Comparison of ENCODE assay signal across 24 cellular contexts in genomic region chr1:45038240-45038639, GRCh38. TPM values are rescaled to one million over a fixed set of nuclear protein-coding genes. Genes with fewer than 3 reads are reported as not detected.
A peak's percentile ranks its signal among the peaks of the same experiment; 100 is the strongest.
DNase-seq lines count a peak whose midpoint lies in the region; ATAC-seq, FAIRE-seq and TF ChIP-seq lines count a peak whose summit lies in the region.
"Had no signal": no experiment of that assay in that cellular context is flagged by ENCODE, and none has a peak within 500 bp of the region (broad histone marks: within the 10 kb centered on the region; RNA-seq: fewer than 3 reads in every experiment).

No MANE protein-coding gene starts in this region.

- no peak overlapping the region for H3K9ac ChIP-seq in K562 (ENCODE audit: insufficient read depth in 1 of 2, low read depth in 2 of 2, low read length in 2 of 2)
- H3K9ac ChIP-seq: GM23248 had no signal

- no peaks in the 10 kb centered on the region for H3K9me3 ChIP-seq in K562 (replicated peaks; ENCODE audit: control insufficient read depth, insufficient read depth, low read depth, low read length)
- no peaks in the 10 kb centered on the region for H3K9me3 ChIP-seq in hepatocyte (ENCODE audit: low read depth)
- H3K9me3 ChIP-seq in small intestine (ENCODE audit: control insufficient read depth, low read depth): no peaks in the 10 kb centered on the region
- H3K9me3 ChIP-seq: BE2C had no signal

- peak; percentile 37 for DNase-seq in OCI-M1 (lab: John Stamatoyannopoulos, UW)
- DNase-seq in K562 (ENCODE audit: extremely low read depth in 1 of 4, low spot score in 3 of 4): no peak
- DNase-seq in hepatocyte (ENCODE audit: low spot score): no peak
- peak; percentile 37 for DNase-seq in small intestine
- no peak for DNase-seq in NCI-H187 (lab: John Stamatoyannopoulos, UW)
- DNase-seq in activated CD4-positive, alpha-beta T cell treated with anti-CD3 and anti-CD28 coated beads, Interleukin-2, amount 50 U/mL, for 48 hours: no peak
- DNase-seq in activated CD8-positive, alpha-beta memory T cell treated with anti-CD3 and anti-CD28 coated beads for 24 hours: no peak
- DNase-seq: ACHN; C1 segment of cervical spinal cord; CD4-positive, CD25-positive, alpha-beta regulatory T cell; CD8-positive, alpha-beta memory T cell; COR-L47; DMS 273 treated with DMSO at 0.1 percent for 48 hours; DMS53; HCEC 1CT had no signal

- POLR2A ChIA-PET in K562 (lab: Yijun Ruan, JAX): no interaction called here

- no peak for TF ChIP-seq RAD21 in K562 (CRISPR knock-in tag; conservative IDR thresholded peaks at IDR 0.05 in 1 of 2, IDR thresholded peaks at IDR 0.05 in 1 of 2)

- CTCF ChIA-PET in K562 (lab: Yijun Ruan, JAX; ENCODE audit: low intra/inter-chr PET ratio): no interaction called here

- H4K20me1 ChIP-seq in K562 (replicated peaks; ENCODE audit: control insufficient read depth, insufficient read depth, low read length) (0 out of 2 replicates have a peak, but pooled peaks cover 4% of the 10 kb centered on the region), hepatocyte (ENCODE audit: insufficient read depth, poor library complexity, severe bottlenecking) (no peaks in the 10 kb centered on the region)

- no peak for TF ChIP-seq CTCF in K562 (IDR thresholded peaks at IDR 0.05 in 2 of 3, conservative IDR thresholded peaks at IDR 0.05 in 1 of 3; ENCODE audit: insufficient read depth in 2 of 3, low read depth in 1 of 3, low read length in 3 of 3)
- TF ChIP-seq CTCF in hepatocyte (IDR thresholded peaks at IDR 0.05; ENCODE audit: poor library complexity): no peak

- H3K4me2 ChIP-seq in K562 (ENCODE audit: insufficient read depth, low read length) (peak overlapping the region; percentile 22; the same call in 1 of the 2 replicates), hepatocyte (peak overlapping the region; percentile 6)

- H3K4me1 ChIP-seq in K562 (replicated peaks in 1 of 2; ENCODE audit: control insufficient read depth in 2 of 2, insufficient read depth in 2 of 2, low read length in 2 of 2) (peaks cover 35 to 38% of the 10 kb centered on the region in 2 experiments), hepatocyte (ENCODE audit: insufficient read depth) (peaks cover 4% of the 10 kb centered on the region), small intestine (ENCODE audit: control insufficient read depth in 2 of 2, insufficient read depth in 1 of 2, low read depth in 1 of 2, low read length in 1 of 2) (no peaks in the 10 kb centered on the region)
- H3K4me1 ChIP-seq: BE2C had no signal

- ATAC-seq in K562: no peak

- H3K27ac ChIP-seq in K562 (ENCODE audit: extremely low read depth, low read depth, low read length) (no peak overlapping the region), hepatocyte (no peak overlapping the region), small intestine (ENCODE audit: low read depth in 1 of 2, low read length in 1 of 2) (no peak overlapping the region)
- H3K27ac ChIP-seq: GM23248, HL-60 had no signal

- TF ChIP-seq POLR2A in K562 (conservative IDR thresholded peaks at IDR 0.05): no peak

- in situ Hi-C loops in K562 (cut with MboI): no loop called here

- H2AFZ ChIP-seq in K562 (ENCODE audit: low read depth, low read length) (no peak overlapping the region), hepatocyte (no peak overlapping the region)
- H2AFZ ChIP-seq: GM23248 had no signal

- intact Hi-C loops in K562 (cut with micrococcal nuclease): no loop called here

- H3K27me3 ChIP-seq in K562 (ENCODE audit: control insufficient read depth in 2 of 2, insufficient read depth in 2 of 2, low read length in 2 of 2) (peaks cover 0 to 4% of the 10 kb centered on the region in 2 experiments; a peak in 1 of 5 replicates), hepatocyte (no peaks in the 10 kb centered on the region), small intestine (ENCODE audit: control insufficient read depth in 2 of 2, insufficient read depth in 2 of 2, low read length in 2 of 2) (no peaks in the 10 kb centered on the region)
- H3K27me3 ChIP-seq: BE2C had no signal

- TF ChIP-seq EP300 in K562 (IDR thresholded peaks at IDR 0.05; ENCODE audit: low read length): no peak

- H3K79me2 ChIP-seq in K562 (ENCODE audit: control insufficient read depth, insufficient read depth, low read length) (no peaks in the 10 kb centered on the region), hepatocyte (no peaks in the 10 kb centered on the region)

- 33% methylated on average over 2 of the region's 2 CpGs for WGBS in K562 (ENCODE audit: insufficient coverage, low coverage, missing lambda C conversion rate)
- 85% methylated on average over 2 of the region's 2 CpGs for WGBS in hepatocyte (ENCODE audit: low lambda C conversion rate, missing lambda C conversion rate)
- 53 to 79% (median 59%) methylated on average over 2 of the region's 2 CpGs for WGBS in small intestine, 3 donors

- H3K9me1 ChIP-seq in K562 (ENCODE audit: control insufficient read depth, insufficient read depth, low read length): no peaks in the 10 kb centered on the region

- FAIRE-seq in K562 (lab: Jason Lieb, UNC): no peak
- FAIRE-seq in small intestine (lab: Jason Lieb, UNC): no peak
- FAIRE-seq: A204.1, G401.6, GM12891, GM18507, H54, HTR-8/SVneo had no signal

- H3K9me2 ChIP-seq in hepatocyte (replicated peaks; ENCODE audit: insufficient read depth): no peaks in the 10 kb centered on the region

- H3K4me3 ChIP-seq in K562 (no peak overlapping the region), hepatocyte (no peak overlapping the region), small intestine (ENCODE audit: low read depth in 1 of 2, low read length in 2 of 2) (no peak overlapping the region)
- H3K4me3 ChIP-seq: GM23248 had no signal

- no TSS peak for BruUV-seq in K562 (replicated peaks; lab: Mats Ljungman, UMichigan)

- H3K36me3 ChIP-seq in K562 (ENCODE audit: control insufficient read depth, insufficient read depth, low read length) (no peaks in the 10 kb centered on the region), hepatocyte (replicated peaks; ENCODE audit: insufficient read depth, low read depth) (no peaks in the 10 kb centered on the region), small intestine (ENCODE audit: control insufficient read depth in 2 of 2, insufficient read depth in 2 of 2, low read length in 2 of 2) (peaks cover 0 to 7% of the 10 kb centered on the region in 2 donors)
- H3K36me3 ChIP-seq: BE2C had no signal

RNA-seq across cellular contexts. Expression of gene UROD, which starts 26.2 kb away (rescaled TPM):
- total RNA-seq in K562 (2011; cell fraction: chromatin; rRNA removed; ENCODE audit: low replicate concordance): 626 and 1,262 TPM in 2 replicates
- 1,054 and 1,087 TPM in 2 replicates for total RNA-seq in K562 (2011; cell fraction: nucleolus; rRNA removed)
- 885 and 908 TPM in 2 replicates for total RNA-seq in K562 (2011; cell fraction: nucleoplasm; rRNA removed)
- total RNA-seq in K562 (2014; rRNA removed): 781 and 785 TPM in 2 replicates
- total RNA-seq in K562 (2014; rRNA removed; fragmentation: Illumina TruSeq; extraction: Trizol): 415 and 533 TPM in 2 replicates
- total RNA-seq in K562 (2015; rRNA removed; fragmentation: Illumina TruSeq; extraction: Trizol): 534 and 555 TPM in 2 replicates
- 636 and 644 TPM in 2 replicates for total RNA-seq in K562 (2021)
- 1,018 and 1,100 TPM in 2 replicates for polyA plus RNA-seq in K562 (2011; rRNA removed)
- polyA plus RNA-seq in K562 (2011; cell fraction: cytosol; rRNA removed): 1,522 and 2,076 TPM in 2 replicates
- polyA plus RNA-seq in K562 (2011; cell fraction: nucleus; rRNA removed): 2,252 and 2,347 TPM in 2 replicates
- polyA plus RNA-seq in K562 (2012): 601 and 622 TPM in 2 replicates
- 977 and 1,110 TPM in 2 replicates for polyA plus RNA-seq in K562 (2014; fragmentation: Illumina TruSeq; extraction: Trizol)
- polyA plus RNA-seq in K562 (2014; fragmentation: Nextera tagmentation; extraction: Ambion mirVana): 1,000 to 10,000 TPM; 2,545 to 2,933 TPM
- 1,156 and 1,201 TPM in 2 replicates for polyA plus RNA-seq in K562 (2014; rRNA removed)
- polyA minus RNA-seq in K562 (2011; rRNA and poly(A)+ RNA removed): 505 and 658 TPM in 2 replicates
- polyA minus RNA-seq in K562 (2011; cell fraction: cytosol; rRNA and poly(A)+ RNA removed): 286 and 319 TPM in 2 replicates
- 356 and 526 TPM in 2 replicates for polyA minus RNA-seq in K562 (2011; cell fraction: nucleus; rRNA and poly(A)+ RNA removed)
- 77.1 and 91.8 TPM in 2 replicates for total RNA-seq in hepatocyte
- 152 and 167 TPM in 2 replicates for polyA plus RNA-seq in hepatocyte
- 10 to 100 TPM; 52.1 to 85.4 (median 80.8) TPM for polyA plus RNA-seq in small intestine

RNA-seq across cellular contexts. Expression of gene HECTD3, which starts 27.1 kb away (rescaled TPM):
- total RNA-seq in K562 (2011; cell fraction: chromatin; rRNA removed; ENCODE audit: low replicate concordance): 71.0 and 140 TPM in 2 replicates
- 70.4 and 73.5 TPM in 2 replicates for total RNA-seq in K562 (2011; cell fraction: nucleolus; rRNA removed)
- 74.3 and 95.3 TPM in 2 replicates for total RNA-seq in K562 (2011; cell fraction: nucleoplasm; rRNA removed)
- total RNA-seq in K562 (2014; rRNA removed): 18.9 and 24.5 TPM in 2 replicates
- 12.4 and 15.0 TPM in 2 replicates for total RNA-seq in K562 (2014; rRNA removed; fragmentation: Illumina TruSeq; extraction: Trizol)
- total RNA-seq in K562 (2015; rRNA removed; fragmentation: Illumina TruSeq; extraction: Trizol): 15.3 and 16.9 TPM in 2 replicates
- 50.7 and 50.8 TPM in 2 replicates for total RNA-seq in K562 (2021)
- polyA plus RNA-seq in K562 (2011; rRNA removed): 37.8 and 45.2 TPM in 2 replicates
- 50.2 and 64.7 TPM in 2 replicates for polyA plus RNA-seq in K562 (2011; cell fraction: cytosol; rRNA removed)
- polyA plus RNA-seq in K562 (2011; cell fraction: nucleus; rRNA removed): 125 TPM in 2 replicates
- polyA plus RNA-seq in K562 (2012): 41.1 and 54.2 TPM in 2 replicates
- 42.2 and 43.9 TPM in 2 replicates for polyA plus RNA-seq in K562 (2014; fragmentation: Illumina TruSeq; extraction: Trizol)
- 1 to 10 TPM; 6.3 to 9.8 TPM for polyA plus RNA-seq in K562 (2014; fragmentation: Nextera tagmentation; extraction: Ambion mirVana)
- polyA plus RNA-seq in K562 (2014; rRNA removed): 32.4 and 42.2 TPM in 2 replicates
- polyA minus RNA-seq in K562 (2011; rRNA and poly(A)+ RNA removed): 50.3 and 71.9 TPM in 2 replicates
- 28.9 and 35.3 TPM in 2 replicates for polyA minus RNA-seq in K562 (2011; cell fraction: cytosol; rRNA and poly(A)+ RNA removed)
- polyA minus RNA-seq in K562 (2011; cell fraction: nucleus; rRNA and poly(A)+ RNA removed): 21.5 and 27.9 TPM in 2 replicates
- 27.1 and 27.6 TPM in 2 replicates for total RNA-seq in hepatocyte
- 39.1 and 39.3 TPM in 2 replicates for polyA plus RNA-seq in hepatocyte
- polyA plus RNA-seq in small intestine: 100 to 1,000 TPM in 2 of 3 donors, 10 to 100 TPM in 1; 54.2 to 148 (median 108) TPM

RNA-seq across cellular contexts. Expression of gene EIF2B3, which starts 51.8 kb away (rescaled TPM):
- 135 and 205 TPM in 2 replicates for total RNA-seq in K562 (2011; cell fraction: chromatin; rRNA removed; ENCODE audit: low replicate concordance)
- 72.0 and 79.1 TPM in 2 replicates for total RNA-seq in K562 (2011; cell fraction: nucleolus; rRNA removed)
- total RNA-seq in K562 (2011; cell fraction: nucleoplasm; rRNA removed): 103 and 112 TPM in 2 replicates
- total RNA-seq in K562 (2014; rRNA removed) (94.5 and 101 TPM in 2 replicates), K562 (2014; rRNA removed; fragmentation: Illumina TruSeq; extraction: Trizol) (184 and 199 TPM in 2 replicates), K562 (2015; rRNA removed; fragmentation: Illumina TruSeq; extraction: Trizol) (141 and 149 TPM in 2 replicates), K562 (2021) (124 and 127 TPM in 2 replicates), hepatocyte (11.8 and 17.8 TPM in 2 replicates)
- polyA plus RNA-seq in K562 (2011; rRNA removed) (119 and 161 TPM in 2 replicates), K562 (2014; fragmentation: Illumina TruSeq; extraction: Trizol) (128 and 148 TPM in 2 replicates), K562 (2014; fragmentation: Nextera tagmentation; extraction: Ambion mirVana) (100 to 1,000 TPM; 393 to 523 TPM), K562 (2014; rRNA removed) (118 and 121 TPM in 2 replicates), hepatocyte (17.3 and 18.4 TPM in 2 replicates), small intestine (10 to 100 TPM in 1 of 3 donors, 1 to 10 TPM in 2; 5.6 to 19.4 (median 6.5) TPM)
- 52.0 and 80.5 TPM in 2 replicates for polyA plus RNA-seq in K562 (2011; cell fraction: cytosol; rRNA removed)
- polyA plus RNA-seq in K562 (2011; cell fraction: nucleus; rRNA removed): 26.0 and 39.6 TPM in 2 replicates
- 57.6 and 118 TPM in 2 replicates for polyA plus RNA-seq in K562 (2012)
- polyA minus RNA-seq in K562 (2011; rRNA and poly(A)+ RNA removed): 217 and 243 TPM in 2 replicates
- 41.9 and 56.7 TPM in 2 replicates for polyA minus RNA-seq in K562 (2011; cell fraction: cytosol; rRNA and poly(A)+ RNA removed)
- 64.4 and 88.5 TPM in 2 replicates for polyA minus RNA-seq in K562 (2011; cell fraction: nucleus; rRNA and poly(A)+ RNA removed)

Comparison
In these comparisons a context has a peak if more than half of its experiments do, and no peak if none do; other contexts are left out.
1. DNase-seq: peak in OCI-M1 (single experiment) and small intestine (single experiment); none in K562 (0 of 4), hepatocyte (single experiment), NCI-H187 (0 of 2), activated CD4-positive, alpha-beta T cell treated with anti-CD3 and anti-CD28 coated beads, Interleukin-2, amount 50 U/mL, for 48 hours (0 of 2) and activated CD8-positive, alpha-beta memory T cell treated with anti-CD3 and anti-CD28 coated beads for 24 hours (single experiment).